19 cellular contexts compared by ENCODE assay signal in genomic region chr6:148704539-148704938, GRCh38. TPM values are rescaled to one million over a fixed set of nuclear protein-coding genes. Genes with fewer than 3 reads are reported as not detected.
DNase-seq lines count a peak whose midpoint lies in the region; ATAC-seq and TF ChIP-seq lines count a peak whose summit lies in the region.
"Had no signal": no experiment of that assay in that cellular context is flagged by ENCODE, and none has a peak within 500 bp of the region (broad histone marks: within the 10 kb centered on the region; RNA-seq: fewer than 3 reads in every experiment).

No MANE protein-coding gene starts in this region.

- no peak for TF ChIP-seq POLR2A in tibial nerve (IDR thresholded peaks at IDR 0.05)

- no peak overlapping the region for H3K4me3 ChIP-seq in tibial nerve
- H3K4me3 ChIP-seq: BLaER1, GM23338 had no signal

- TF ChIP-seq CTCF in tibial nerve (IDR thresholded peaks at IDR 0.05), result no peak

- no peaks in the 10 kb centered on the region for H3K9me3 ChIP-seq in tibial nerve
- H3K9me3 ChIP-seq: BLaER1, Caco-2 had no signal

- TF ChIP-seq EP300 in tibial nerve (IDR thresholded peaks at IDR 0.05), result no peak

- ATAC-seq in HG03354 (IDR thresholded peaks at IDR 0.05; ENCODE audit: poor library complexity, severe bottlenecking, unreplicated experiment), result no peak
- ATAC-seq: CD8-positive, alpha-beta T cell; GM23338; HCT116 had no signal

- H3K27me3 ChIP-seq in tibial nerve, result no peaks in the 10 kb centered on the region
- H3K27me3 ChIP-seq: BLaER1 had no signal

- peaks cover 0 to 62% (median 20%) of the 10 kb centered on the region in 4 donors for H3K4me1 ChIP-seq in tibial nerve
- H3K4me1 ChIP-seq: Caco-2 had no signal

- no peaks in the 10 kb centered on the region for H3K36me3 ChIP-seq in tibial nerve
- H3K36me3 ChIP-seq: BLaER1 had no signal

- WGBS in tibial nerve, 2 donors, result 62 to 80% methylated on average over 1 of the region's 1 CpG

- peak in 2 of 3 experiments; percentile 3 to 27 for DNase-seq in NCI-H1417 (lab: John Stamatoyannopoulos, UW)
- DNase-seq in NCI-H1417 treated with DMSO at 0.1 percent for 48 hours (lab: John Stamatoyannopoulos, UW), result no peak
- DNase-seq in NCI-H524 (lab: John Stamatoyannopoulos, UW), result peak; percentile 13 to 60
- DNase-seq in NCI-H524 treated with DMSO at 0.1 percent for 48 hours (lab: John Stamatoyannopoulos, UW), result no peak
- DNase-seq in caudate nucleus (lab: John Stamatoyannopoulos, UW), result no peak
- no peak for DNase-seq in tibial nerve (ENCODE audit: low spot score in 2 of 2)
- DNase-seq in activated CD4-positive, alpha-beta T cell treated with anti-CD3 and anti-CD28 coated beads for 1 hour, result no peak
- DNase-seq: Caco-2; CD4-positive, CD25-positive, alpha-beta regulatory T cell; CD8-positive, alpha-beta T cell; DMS153; DND-41; H9 had no signal

- H3K27ac ChIP-seq in caudate nucleus (ENCODE audit: low read depth, low read length) (peak overlapping the region; percentile 11), tibial nerve (peak overlapping the region; percentile 0 to 83 (median 42))
- H3K27ac ChIP-seq: 22Rv1, BLaER1, C4-2B had no signal

RNA-seq across cellular contexts. Expression of gene UST, which starts 42.3 kb away (rescaled TPM):
- 10 to 100 TPM; 13.5 to 47.1 (median 33.0) TPM for total RNA-seq in tibial nerve
- total RNA-seq: Caco-2 had no signal

Comparison
In these comparisons a context has a peak if more than half of its experiments do, and no peak if none do; other contexts are left out.
1. DNase-seq: peak in NCI-H1417 (2 of 3) and NCI-H524 (2 of 2); none in NCI-H1417 treated with DMSO at 0.1 percent for 48 hours (single experiment), NCI-H524 treated with DMSO at 0.1 percent for 48 hours (single experiment), caudate nucleus (0 of 61), tibial nerve (0 of 2) and activated CD4-positive, alpha-beta T cell treated with anti-CD3 and anti-CD28 coated beads for 1 hour (single experiment).